ENCODE assay signal across 21 cellular contexts in genomic region chr3:151859125-151859741, GRCh38. TPM values are rescaled to one million over a fixed set of nuclear protein-coding genes. Genes with fewer than 3 reads are reported as not detected.
"Had no signal": no experiment of that assay in that cellular context is flagged by ENCODE, and none has a peak within 500 bp of the region (broad histone marks: within the 10 kb centered on the region; RNA-seq: fewer than 3 reads in every experiment).

No MANE protein-coding gene starts in this region.

- H3K27me3 Mint-ChIP-seq: naive B cell had no signal

- ATAC-seq: activated naive CD4-positive, alpha-beta T cell treated with anti-CD3 and anti-CD28 coated beads, Interleukin-2, amount 50 U/mL, for 72 hours; heart right ventricle; left colon had no signal

- H3K27ac Mint-ChIP-seq: activated naive CD4-positive, alpha-beta T cell treated with anti-CD3 and anti-CD28 coated beads, Interleukin-2, amount 50 U/mL, for 72 hours; activated T-helper 1 cell treated with anti-CD3 and anti-CD28 coated beads, Interleukin-12 subunit alpha, Interleukin-12 subunit beta, Interleukin-2, Interleukin-4 antibody, amounts not matched to agents 30 ng/mL and 10 ng/mL and 1 ng/mL, durations not matched to agents 14 hours and 24 hours and 36 hours; naive B cell had no signal

- H3K4me3 ChIP-seq: adrenal gland, heart right ventricle, ovary, thyroid gland had no signal

- H3K9me3 ChIP-seq: adrenal gland, heart right ventricle, ovary, thyroid gland had no signal

- H3K9me3 Mint-ChIP-seq: activated naive CD4-positive, alpha-beta T cell treated with anti-CD3 and anti-CD28 coated beads, Interleukin-2, amount 50 U/mL, for 72 hours; activated T-helper 1 cell treated with anti-CD3 and anti-CD28 coated beads, Interleukin-12 subunit alpha, Interleukin-12 subunit beta, Interleukin-2, Interleukin-4 antibody, amounts not matched to agents 30 ng/mL and 10 ng/mL and 1 ng/mL, durations not matched to agents 14 hours and 24 hours and 36 hours; naive B cell had no signal

- H3K36me3 ChIP-seq: adrenal gland, heart right ventricle, ovary, thyroid gland, WERI-Rb-1 had no signal

- DNase-seq: activated CD4-positive, alpha-beta T cell treated with anti-CD3 and anti-CD28 coated beads, Interleukin-2, amount 50 U/mL, for 4 hours; activated gamma-delta T cell treated with Interleukin-2 at 50 U/mL for 16 hours; adrenal gland; effector CD4-positive, alpha-beta T cell; heart right ventricle; left colon; naive B cell; ovary; stimulated activated CD4-positive, alpha-beta T cell treated with anti-CD3 and anti-CD28 coated beads, Interleukin-12 subunit alpha, Interleukin-12 subunit beta, amount 100 ng/mL, for 4 hours; stimulated activated CD4-positive, alpha-beta T cell treated with anti-CD3 and anti-CD28 coated beads, Interleukin-1b, Interleukin-23, amount 100 ng/mL, for 48 hours; stimulated activated CD8-positive, alpha-beta memory T cell treated with anti-CD3 and anti-CD28 coated beads, Interleukin-4, amount 100 ng/mL, for 48 hours; stimulated activated naive CD4-positive, alpha-beta T cell; T-helper 2 cell; thyroid gland; WERI-Rb-1 had no signal

- H3K36me3 Mint-ChIP-seq: activated naive CD4-positive, alpha-beta T cell treated with anti-CD3 and anti-CD28 coated beads, Interleukin-2, amount 50 U/mL, for 72 hours; naive B cell had no signal

- H3K27me3 ChIP-seq: adrenal gland, heart right ventricle, ovary, thyroid gland had no signal

- H3K27ac ChIP-seq: adrenal gland, heart right ventricle, ovary, thyroid gland, WERI-Rb-1 had no signal

- H3K4me3 Mint-ChIP-seq: activated T-helper 1 cell treated with anti-CD3 and anti-CD28 coated beads, Interleukin-12 subunit alpha, Interleukin-12 subunit beta, Interleukin-2, Interleukin-4 antibody, amounts not matched to agents 30 ng/mL and 10 ng/mL and 1 ng/mL, durations not matched to agents 14 hours and 24 hours and 36 hours; naive B cell had no signal

- H3K4me1 ChIP-seq: thyroid gland had no signal

- H3K4me1 Mint-ChIP-seq: naive B cell had no signal

RNA-seq across cellular contexts. Expression of gene SUCNR1, which starts 14.2 kb away (rescaled TPM):
- total RNA-seq: activated naive CD4-positive, alpha-beta T cell treated with anti-CD3 and anti-CD28 coated beads, Interleukin-2, amount 50 U/mL, for 72 hours; activated T-helper 1 cell treated with anti-CD3 and anti-CD28 coated beads, Interleukin-12 subunit alpha, Interleukin-12 subunit beta, Interleukin-2, Interleukin-4 antibody, amounts not matched to agents 30 ng/mL and 10 ng/mL and 1 ng/mL, durations not matched to agents 14 hours and 24 hours and 36 hours; lung microvascular endothelial cell had no signal

RNA-seq across cellular contexts. Expression of gene AADAC, which starts 45.3 kb away (rescaled TPM):
- total RNA-seq: activated CD8-positive, alpha-beta memory T cell treated with anti-CD3 and anti-CD28 coated beads for 36 hours; activated naive CD4-positive, alpha-beta T cell treated with anti-CD3 and anti-CD28 coated beads, Interleukin-2, amount 50 U/mL, for 72 hours; activated T-helper 1 cell treated with anti-CD3 and anti-CD28 coated beads, Interleukin-12 subunit alpha, Interleukin-12 subunit beta, Interleukin-2, Interleukin-4 antibody, amounts not matched to agents 30 ng/mL and 10 ng/mL and 1 ng/mL, durations not matched to agents 14 hours and 24 hours and 36 hours; cerebellum; left colon; mononuclear cell; thyroid gland had no signal
